8 cellular contexts compared by ENCODE assay signal in genomic region chr9:120931278-120932085, GRCh38. TPM values are rescaled to one million over a fixed set of nuclear protein-coding genes. Genes with fewer than 3 reads are reported as not detected.
DNase-seq lines count a peak whose midpoint lies in the region; ATAC-seq and TF ChIP-seq lines count a peak whose summit lies in the region.

No MANE protein-coding gene starts in this region.

- H3K4me1 ChIP-seq in IMR-90 (ENCODE audit: control insufficient read depth, insufficient read depth, low read length) (peaks cover 31% of the 10 kb centered on the region), endodermal cell (ENCODE audit: control insufficient read depth, insufficient read depth, low read length) (no peaks in the 10 kb centered on the region), sigmoid colon (peaks cover 0 to 67% (median 42%) of the 10 kb centered on the region in 4 donors)

- peak overlapping the region; percentile 100 for H2AK5ac ChIP-seq in IMR-90 (ENCODE audit: low read depth, low read length)

- H4K20me1 ChIP-seq in IMR-90 (ENCODE audit: insufficient read depth, low read length): no peaks in the 10 kb centered on the region

- H2BK120ac ChIP-seq in IMR-90 (ENCODE audit: low read depth, low read length): peak overlapping the region; percentile 99

- no peaks in the 10 kb centered on the region for H3K27me3 ChIP-seq in IMR-90 (ENCODE audit: control insufficient read depth, insufficient read depth, low read length)
- H3K27me3 ChIP-seq in endodermal cell (ENCODE audit: control insufficient read depth, insufficient read depth, low read length, poor library complexity, severe bottlenecking): peaks cover 12% of the 10 kb centered on the region
- no peaks in the 10 kb centered on the region for H3K27me3 ChIP-seq in sigmoid colon

- H3K9me1 ChIP-seq in IMR-90 (ENCODE audit: insufficient read depth, low read length): peaks cover 18% of the 10 kb centered on the region

- H3K23ac ChIP-seq in IMR-90 (ENCODE audit: low read depth, low read length): peak overlapping the region; percentile 97

- peak overlapping the region; percentile 59 for H3K56ac ChIP-seq in IMR-90 (ENCODE audit: extremely low read depth, insufficient read depth, low read length)

- CTCF ChIA-PET in IMR-90 (lab: Yijun Ruan, JAX): interaction anchor here (0.6 to 1.0 kb wide), 2 partner anchors 117 to 141 kb away, joined by 3 read pairs; no protein-coding TSS in a partner anchor

- peak overlapping the region; percentile 94 for H3K14ac ChIP-seq in IMR-90 (replicated peaks; ENCODE audit: low read depth, low read length)

- no peaks in the 10 kb centered on the region for H3K9me3 Mint-ChIP-seq in endodermal cell

- peak overlapping the region; percentile 99 for H2BK20ac ChIP-seq in IMR-90 (ENCODE audit: low read depth, low read length)

- no peak overlapping the region for H3K4me3 ChIP-seq in IMR-90 (ENCODE audit: insufficient read depth, low read depth, low read length)
- 0 out of 2 replicates have a peak overlapping the region, but pooled peaks have one; percentile 9 for H3K4me3 ChIP-seq in WI38 (ENCODE audit: low read depth, low read length)
- no peak overlapping the region for H3K4me3 ChIP-seq in endodermal cell (ENCODE audit: low read length)
- H3K4me3 ChIP-seq in sigmoid colon: no peak overlapping the region

- H3K36me3 ChIP-seq in IMR-90 (ENCODE audit: control insufficient read depth, insufficient read depth, low read length) (no peaks in the 10 kb centered on the region), endodermal cell (ENCODE audit: control insufficient read depth, insufficient read depth, low read length) (no peaks in the 10 kb centered on the region), sigmoid colon (no peaks in the 10 kb centered on the region)

- H3K9ac ChIP-seq in IMR-90 (ENCODE audit: low read depth, low read length) (peak overlapping the region; percentile 53), endodermal cell (ENCODE audit: extremely low read depth, low read length, poor library complexity, severe bottlenecking) (no peak overlapping the region)

- dilution Hi-C loops in IMR-90 (cut with HindIII; ENCODE audit: low sequenced_read_pairs, unreplicated experiment): no loop called here

- H4K5ac ChIP-seq in IMR-90 (ENCODE audit: low read depth, low read length): peak overlapping the region; percentile 66

- H3K27ac Mint-ChIP-seq in endodermal cell: no peak overlapping the region

- TF ChIP-seq POLR2A in GM10847 (IDR thresholded peaks at IDR 0.05; ENCODE audit: extremely low read depth, insufficient read length) (peak; percentile 18), IMR-90 (IDR thresholded peaks at IDR 0.05; ENCODE audit: low read depth, low read length) (no peak), sigmoid colon (IDR thresholded peaks at IDR 0.05) (no peak)

- intact Hi-C loops in IMR-90 (cut with micrococcal nuclease) (no loop called here), sigmoid colon (cut with DNase I) (no loop called here)

- no peaks in the 10 kb centered on the region for H3K36me3 Mint-ChIP-seq in endodermal cell (ENCODE audit: low read depth)

- H3K4me2 ChIP-seq in IMR-90 (ENCODE audit: low read depth, low read length): peak overlapping the region; percentile 57

- H3K18ac ChIP-seq in IMR-90 (ENCODE audit: low read depth, low read length): peak overlapping the region; percentile 71

- no CpG with 5 or more reads among the region's 3 CpGs for WGBS in IMR-90 (ENCODE audit: extremely low coverage in 2 of 2, insufficient read length in 1 of 2), 2 experiments
- WGBS in endodermal cell (ENCODE audit: insufficient coverage in 1 of 2, insufficient read length in 1 of 2), 2 experiments: 93 to 95% methylated on average over 2 to 3 of the region's 3 CpGs
- WGBS in sigmoid colon, 2 donors: 29 to 75% methylated on average over 3 of the region's 3 CpGs

- peak overlapping the region; percentile 97 to 98 for H4K8ac ChIP-seq in IMR-90 (ENCODE audit: low read depth in 2 of 2, low read length in 2 of 2)

- H2BK15ac ChIP-seq in IMR-90 (ENCODE audit: low read depth, low read length): peak overlapping the region; percentile 100

- no peak for TF ChIP-seq EP300 in sigmoid colon (IDR thresholded peaks at IDR 0.05)

- H3K27ac ChIP-seq in IMR-90 (ENCODE audit: insufficient read depth, low read length): peak overlapping the region; percentile 83
- no peak overlapping the region for H3K27ac ChIP-seq in endodermal cell (ENCODE audit: low read depth, low read length)
- H3K27ac ChIP-seq in sigmoid colon: peak overlapping the region; percentile 59 to 91 (median 70)

- peak overlapping the region; percentile 90 for H2AK9ac ChIP-seq in IMR-90 (replicated peaks; ENCODE audit: low read depth, low read length, poor library complexity)

- H3K9me3 ChIP-seq in IMR-90 (ENCODE audit: control insufficient read depth, insufficient read depth, low read length): no peaks in the 10 kb centered on the region
- H3K9me3 ChIP-seq in endodermal cell (ENCODE audit: control insufficient read depth, low read length): no peaks in the 10 kb centered on the region
- H3K9me3 ChIP-seq in sigmoid colon: no peaks in the 10 kb centered on the region

- no peak for TF ChIP-seq RAD21 in IMR-90 (IDR thresholded peaks at IDR 0.05; ENCODE audit: low read length)

- H3K79me1 ChIP-seq in IMR-90 (ENCODE audit: low read depth in 1 of 2, low read length in 2 of 2): peaks cover 0 to 21% of the 10 kb centered on the region in 2 experiments; a peak in 1 of 4 replicates

- TF ChIP-seq CTCF in IMR-90 (conservative IDR thresholded peaks at IDR 0.05; ENCODE audit: low read depth, low read length) (no peak), WI38 (IDR thresholded peaks at IDR 0.05; ENCODE audit: low read depth, low read length) (no peak), endodermal cell (conservative IDR thresholded peaks at IDR 0.05) (no peak), sigmoid colon (IDR thresholded peaks at IDR 0.05) (no peak)

- peaks cover 26% of the 10 kb centered on the region for H3K27me3 Mint-ChIP-seq in endodermal cell (ENCODE audit: insufficient read depth)

- peaks cover 6% of the 10 kb centered on the region for H3K4me1 Mint-ChIP-seq in endodermal cell

- POLR2A ChIA-PET in IMR-90 (lab: Charles Lee; ENCODE audit: unreplicated experiment): interaction anchor here (0.6 to 0.7 kb wide), 2 partner anchors 9 to 275 kb away, joined by 6 to 27 read pairs; no protein-coding TSS in a partner anchor

- BruUV-seq in IMR-90 (replicated peaks; lab: Mats Ljungman, UMichigan): no TSS peak

- H2AFZ ChIP-seq in IMR-90 (replicated peaks; ENCODE audit: low read length, poor library complexity): peak overlapping the region; percentile 85

- peak overlapping the region; percentile 97 for H3K4ac ChIP-seq in IMR-90 (ENCODE audit: low read depth, low read length)

- DNase-seq in IMR-90: peak; percentile 75
- DNase-seq in endodermal cell: peak; percentile 26
- DNase-seq in sigmoid colon: no peak
- no peak for DNase-seq in NCI-H1436 treated with DMSO at 0.1 percent for 48 hours (lab: John Stamatoyannopoulos, UW)
- no peak for DNase-seq in cortex of kidney (lab: John Stamatoyannopoulos, UW)

- H4K91ac ChIP-seq in IMR-90 (ENCODE audit: insufficient read depth, low read depth, low read length): peak overlapping the region; percentile 99

- peak overlapping the region; percentile 88 for H2BK5ac ChIP-seq in IMR-90 (ENCODE audit: low read depth, low read length, poor library complexity, severe bottlenecking)

- in situ Hi-C loops in IMR-90 (cut with MboI; ENCODE audit: low sequenced_read_pairs): no loop called here

- ATAC-seq in GM21390 (IDR thresholded peaks at IDR 0.05; ENCODE audit: unreplicated experiment) (peak; percentile 49), IMR-90 (ENCODE audit: low read depth) (peak; percentile 42)

- no peak overlapping the region for H3K4me3 Mint-ChIP-seq in endodermal cell

TF ChIP-seq in IMR-90, 13 proteins besides CTCF, POLR2A, EP300 and RAD21:
- TF ChIP-seq RFX5 (IDR thresholded peaks at IDR 0.05; ENCODE audit: low read depth, low read length): peak; percentile 82
- no peak for TF ChIP-seq NFE2L2 (IDR thresholded peaks at IDR 0.05; ENCODE audit: low read depth, low read length)
- no peak for TF ChIP-seq FOS (IDR thresholded peaks at IDR 0.05; ENCODE audit: low read depth, low read length)
- TF ChIP-seq, protein P1, sequence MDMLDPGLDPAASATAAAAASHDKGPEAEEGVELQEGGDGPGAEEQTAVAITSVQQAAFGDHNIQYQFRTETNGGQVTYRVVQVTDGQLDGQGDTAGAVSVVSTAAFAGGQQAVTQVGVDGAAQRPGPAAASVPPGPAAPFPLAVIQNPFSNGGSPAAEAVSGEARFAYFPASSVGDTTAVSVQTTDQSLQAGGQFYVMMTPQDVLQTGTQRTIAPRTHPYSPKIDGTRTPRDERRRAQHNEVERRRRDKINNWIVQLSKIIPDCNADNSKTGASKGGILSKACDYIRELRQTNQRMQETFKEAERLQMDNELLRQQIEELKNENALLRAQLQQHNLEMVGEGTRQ (IDR thresholded peaks at IDR 0.05; ENCODE audit: low read depth, low read length): peak; percentile 57

RNA-seq across cellular contexts. Expression of gene TRAF1, which starts 4.9 kb away (rescaled TPM):
- total RNA-seq in IMR-90 (2012; rRNA removed) (3.1 and 3.9 TPM in 2 replicates), endodermal cell (1 to 10 TPM; 3.6 to 8.2 TPM), sigmoid colon (1 to 10 TPM; 4.4 to 8.0 (median 5.0) TPM)
- polyA plus RNA-seq in IMR-90 (2012; rRNA removed) (3.7 and 4.1 TPM in 2 replicates), sigmoid colon (10 to 100 TPM in 1 of 3 donors, under 1 TPM in 2; 0.46 to 10.0 (median 0.60) TPM)
- 2.0 and 2.9 TPM in 2 replicates for polyA plus RNA-seq in IMR-90 (2012; cell fraction: cytosol; rRNA removed)
- 5.6 and 6.9 TPM in 2 replicates for polyA plus RNA-seq in IMR-90 (2012; cell fraction: nucleus; rRNA removed; ENCODE audit: low replicate concordance)
- 3.1 TPM for polyA plus RNA-seq in endodermal cell (2013, experiment 1 of 2)
- 2.6 TPM for polyA plus RNA-seq in endodermal cell (2013, experiment 2 of 2)

RNA-seq across cellular contexts. Expression of gene PHF19, which starts 54.5 kb away (rescaled TPM):
- total RNA-seq in IMR-90 (2012; rRNA removed): 36.1 and 37.6 TPM in 2 replicates
- polyA plus RNA-seq in IMR-90 (2012; rRNA removed): 55.6 and 56.9 TPM in 2 replicates
- 52.9 and 59.9 TPM in 2 replicates for polyA plus RNA-seq in IMR-90 (2012; cell fraction: cytosol; rRNA removed)
- 37.1 and 52.4 TPM in 2 replicates for polyA plus RNA-seq in IMR-90 (2012; cell fraction: nucleus; rRNA removed; ENCODE audit: low replicate concordance)
- total RNA-seq in endodermal cell: 10 to 100 TPM; 17.9 to 21.9 TPM
- 30.5 TPM for polyA plus RNA-seq in endodermal cell (2013, experiment 1 of 2)
- polyA plus RNA-seq in endodermal cell (2013, experiment 2 of 2): 27.9 TPM
- total RNA-seq in sigmoid colon: 10 to 100 TPM; 22.5 to 32.7 (median 31.6) TPM
- polyA plus RNA-seq in sigmoid colon: 10 to 100 TPM; 10.2 to 38.2 (median 10.6) TPM

Comparison
In these comparisons a context has a peak if more than half of its experiments do, and no peak if none do; other contexts are left out.
1. DNase-seq: peak in IMR-90 (single experiment) and endodermal cell (single experiment); none in sigmoid colon (single experiment), NCI-H1436 treated with DMSO at 0.1 percent for 48 hours (single experiment) and cortex of kidney (single experiment).